In the genomic region with DNA sequence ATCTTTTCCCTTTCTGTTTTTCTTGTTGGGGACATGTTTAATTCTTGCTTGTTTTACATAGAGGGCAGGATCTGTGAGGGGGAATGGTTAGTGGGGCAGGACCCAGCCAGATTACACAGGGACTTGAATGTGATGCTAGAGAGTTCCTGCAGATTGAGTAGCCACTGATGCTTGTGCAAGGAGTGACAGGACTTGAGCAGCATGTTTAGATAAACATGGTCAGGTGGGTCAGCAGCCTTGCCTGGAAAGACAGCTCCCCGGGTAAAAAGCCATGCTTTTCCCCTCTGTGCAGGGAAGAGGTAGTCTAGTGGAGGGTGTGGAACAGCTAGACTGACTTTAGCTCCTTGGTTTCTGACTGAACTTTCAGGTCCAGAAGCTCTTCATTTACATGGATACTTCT, we compare ENCODE assay signal across 35 cellular contexts.
"Had no signal": no experiment of that assay in that cellular context is flagged by ENCODE, and none has a peak within 500 bp of the region (broad histone marks: within the 10 kb centered on the region; RNA-seq: fewer than 3 reads in every experiment).

No MANE protein-coding gene starts in this region.

- H3K4me3 ChIP-seq: adrenal gland, body of pancreas, breast epithelium had no signal

- DNase-seq: activated B cell treated with CpG ODN at 0.5 μM for 24 hours; activated CD4-positive, alpha-beta memory T cell treated with anti-CD3 and anti-CD28 coated beads for 36 hours; activated CD4-positive, alpha-beta T cell treated with anti-CD3 and anti-CD28 coated beads for 4 hours; activated CD4-positive, alpha-beta T cell treated with anti-CD3 and anti-CD28 coated beads, Interleukin-2, amount 10 ng/mL, durations not matched to agents 24 days and 14 days; activated CD4-positive, alpha-beta T cell treated with anti-CD3 and anti-CD28 coated beads, Interleukin-2, amount 50 U/mL, for 1 hour; activated CD4-positive, alpha-beta T cell treated with anti-CD3 and anti-CD28 coated beads, Interleukin-2, amount 50 U/mL, for 4 hours; activated CD4-positive, CD25-positive, alpha-beta regulatory T cell treated with anti-CD3 and anti-CD28 coated beads, Interleukin-2, amount 50 U/mL, for 72 hours; activated CD8-positive, alpha-beta memory T cell treated with anti-CD3 and anti-CD28 coated beads, Interleukin-2, amount 50 U/mL, for 4 hours; activated CD8-positive, alpha-beta T cell treated with anti-CD3 and anti-CD28 coated beads for 36 hours; activated effector memory CD4-positive, alpha-beta T cell treated with anti-CD3 and anti-CD28 coated beads, Interleukin-2, amount 50 U/mL, for 16 hours; activated gamma-delta T cell treated with Interleukin-2 at 50 U/mL for 16 hours; activated naive CD4-positive, alpha-beta T cell; activated naive CD4-positive, alpha-beta T cell treated with anti-CD3 and anti-CD28 coated beads for 36 hours; activated naive CD4-positive, alpha-beta T cell treated with anti-CD3 and anti-CD28 coated beads, Interleukin-2, amount 50 U/mL, for 16 hours; activated naive CD8-positive, alpha-beta T cell treated with anti-CD3 and anti-CD28 coated beads for 36 hours; activated T-cell treated with anti-CD3 and anti-CD28 coated beads for 4 hours; activated T-cell treated with anti-CD3 and anti-CD28 coated beads, Interleukin-2, amount 50 U/mL, for 1 hour; activated T-cell treated with anti-CD3 and anti-CD28 coated beads, Interleukin-2, amount 50 U/mL, for 4 hours; activated T-cell treated with anti-CD3 and anti-CD28 coated beads, Interleukin-2, amount 50 U/mL, for 72 hours; adrenal gland; amniotic stem cell; aorta; body of pancreas; brain microvascular endothelial cell; central memory CD4-positive, alpha-beta T cell; T-helper 1 cell; T-helper 2 cell; T-helper 9 cell had no signal

- ATAC-seq: activated CD8-positive, alpha-beta T cell treated with anti-CD3 and anti-CD28 coated beads for 36 hours; activated naive CD4-positive, alpha-beta T cell treated with anti-CD3 and anti-CD28 coated beads, Interleukin-2, amount 50 U/mL, for 72 hours; activated T-cell treated with anti-CD3 and anti-CD28 coated beads, Interleukin-2, amount 50 U/mL, for 4 hours; activated T-cell treated with anti-CD3 and anti-CD28 coated beads, Interleukin-2, amount 50 U/mL, for 72 hours; activated T-helper 17 cell treated with anti-CD3 and anti-CD28 coated beads, Interleukin-2, amount 50 U/mL, for 72 hours; body of pancreas had no signal

- H3K9me3 Mint-ChIP-seq: activated B cell treated with CpG ODN at 0.5 μM for 24 hours; activated CD4-positive, alpha-beta memory T cell treated with anti-CD3 and anti-CD28 coated beads for 36 hours; activated CD4-positive, alpha-beta T cell treated with anti-CD3 and anti-CD28 coated beads, Interleukin-2, amount 10 ng/mL, durations not matched to agents 24 days and 14 days; activated CD8-positive, alpha-beta T cell treated with anti-CD3 and anti-CD28 coated beads for 36 hours; activated naive CD4-positive, alpha-beta T cell treated with anti-CD3 and anti-CD28 coated beads for 36 hours; activated naive CD4-positive, alpha-beta T cell treated with anti-CD3 and anti-CD28 coated beads, Interleukin-2, amount 50 U/mL, for 72 hours; activated naive CD8-positive, alpha-beta T cell treated with anti-CD3 and anti-CD28 coated beads for 36 hours; activated T-cell treated with anti-CD3 and anti-CD28 coated beads, Interleukin-2, amount 50 U/mL, for 4 hours; activated T-cell treated with anti-CD3 and anti-CD28 coated beads, Interleukin-2, amount 50 U/mL, for 72 hours; activated T-helper 1 cell treated with anti-CD3 and anti-CD28 coated beads, Interleukin-12 subunit alpha, Interleukin-12 subunit beta, Interleukin-2, Interleukin-4 antibody, amounts not matched to agents 30 ng/mL and 10 ng/mL and 1 ng/mL, durations not matched to agents 14 hours and 24 hours and 36 hours; activated T-helper 17 cell treated with anti-CD3 and anti-CD28 coated beads, Interleukin-2, amount 50 U/mL, for 72 hours; T-helper 1 cell treated with Interleukin-12 subunit alpha and Interleukin-12 subunit beta and Interleukin-4 antibody, amounts not matched to agents 30 μg/mL and 1 μg/mL, for 36 hours; T-helper 2 cell treated with Interferon-gamma antibody and Interleukin-4, amounts not matched to agents 5 μg/mL and 100 μg/mL, for 36 hours had no signal

- H3K27ac Mint-ChIP-seq: activated B cell treated with CpG ODN at 0.5 μM for 24 hours; activated CD4-positive, alpha-beta memory T cell treated with anti-CD3 and anti-CD28 coated beads for 36 hours; activated CD4-positive, alpha-beta T cell treated with anti-CD3 and anti-CD28 coated beads, Interleukin-2, amount 10 ng/mL, durations not matched to agents 24 days and 14 days; activated CD8-positive, alpha-beta T cell treated with anti-CD3 and anti-CD28 coated beads for 36 hours; activated naive CD4-positive, alpha-beta T cell treated with anti-CD3 and anti-CD28 coated beads for 36 hours; activated naive CD4-positive, alpha-beta T cell treated with anti-CD3 and anti-CD28 coated beads, Interleukin-2, amount 50 U/mL, for 72 hours; activated naive CD8-positive, alpha-beta T cell treated with anti-CD3 and anti-CD28 coated beads for 36 hours; activated T-cell treated with anti-CD3 and anti-CD28 coated beads, Interleukin-2, amount 50 U/mL, for 72 hours; activated T-helper 1 cell treated with anti-CD3 and anti-CD28 coated beads, Interleukin-12 subunit alpha, Interleukin-12 subunit beta, Interleukin-2, Interleukin-4 antibody, amounts not matched to agents 30 ng/mL and 10 ng/mL and 1 ng/mL, durations not matched to agents 14 hours and 24 hours and 36 hours; activated T-helper 17 cell treated with anti-CD3 and anti-CD28 coated beads, Interleukin-2, amount 50 U/mL, for 72 hours; T-helper 1 cell treated with Interleukin-12 subunit alpha and Interleukin-12 subunit beta and Interleukin-4 antibody, amounts not matched to agents 30 μg/mL and 1 μg/mL, for 36 hours; T-helper 2 cell treated with Interferon-gamma antibody and Interleukin-4, amounts not matched to agents 5 μg/mL and 100 μg/mL, for 36 hours had no signal

- H3K4me3 Mint-ChIP-seq: activated B cell treated with CpG ODN at 0.5 μM for 24 hours; activated CD4-positive, alpha-beta memory T cell treated with anti-CD3 and anti-CD28 coated beads for 36 hours; activated CD4-positive, alpha-beta T cell treated with anti-CD3 and anti-CD28 coated beads, Interleukin-2, amount 10 ng/mL, durations not matched to agents 24 days and 14 days; activated CD8-positive, alpha-beta T cell treated with anti-CD3 and anti-CD28 coated beads for 36 hours; activated naive CD4-positive, alpha-beta T cell treated with anti-CD3 and anti-CD28 coated beads for 36 hours; activated naive CD8-positive, alpha-beta T cell treated with anti-CD3 and anti-CD28 coated beads for 36 hours; activated T-cell treated with anti-CD3 and anti-CD28 coated beads, Interleukin-2, amount 50 U/mL, for 4 hours; activated T-cell treated with anti-CD3 and anti-CD28 coated beads, Interleukin-2, amount 50 U/mL, for 72 hours; activated T-helper 1 cell treated with anti-CD3 and anti-CD28 coated beads, Interleukin-12 subunit alpha, Interleukin-12 subunit beta, Interleukin-2, Interleukin-4 antibody, amounts not matched to agents 30 ng/mL and 10 ng/mL and 1 ng/mL, durations not matched to agents 14 hours and 24 hours and 36 hours; activated T-helper 17 cell treated with anti-CD3 and anti-CD28 coated beads, Interleukin-2, amount 50 U/mL, for 72 hours; T-helper 1 cell treated with Interleukin-12 subunit alpha and Interleukin-12 subunit beta and Interleukin-4 antibody, amounts not matched to agents 30 μg/mL and 1 μg/mL, for 36 hours; T-helper 2 cell treated with Interferon-gamma antibody and Interleukin-4, amounts not matched to agents 5 μg/mL and 100 μg/mL, for 36 hours had no signal

- H3K9me3 ChIP-seq: adrenal gland, body of pancreas, breast epithelium had no signal

- H3K36me3 Mint-ChIP-seq: activated CD4-positive, alpha-beta memory T cell treated with anti-CD3 and anti-CD28 coated beads for 36 hours had no signal

- H3K27ac ChIP-seq: adrenal gland, body of pancreas, brain microvascular endothelial cell, breast epithelium, VCaP had no signal

- H3K36me3 ChIP-seq: adrenal gland, brain microvascular endothelial cell, breast epithelium had no signal

- H3K4me1 ChIP-seq: breast epithelium had no signal

- H3K27me3 Mint-ChIP-seq: activated B cell treated with CpG ODN at 0.5 μM for 24 hours; activated CD4-positive, alpha-beta memory T cell treated with anti-CD3 and anti-CD28 coated beads for 36 hours; activated CD4-positive, alpha-beta T cell treated with anti-CD3 and anti-CD28 coated beads, Interleukin-2, amount 10 ng/mL, durations not matched to agents 24 days and 14 days; activated CD8-positive, alpha-beta T cell treated with anti-CD3 and anti-CD28 coated beads for 36 hours; activated naive CD8-positive, alpha-beta T cell treated with anti-CD3 and anti-CD28 coated beads for 36 hours; activated T-helper 17 cell treated with anti-CD3 and anti-CD28 coated beads, Interleukin-2, amount 50 U/mL, for 72 hours had no signal

- H3K4me1 Mint-ChIP-seq: activated B cell treated with CpG ODN at 0.5 μM for 24 hours; activated T-helper 17 cell treated with anti-CD3 and anti-CD28 coated beads, Interleukin-2, amount 50 U/mL, for 72 hours had no signal

- H3K27me3 ChIP-seq: adrenal gland, body of pancreas, brain microvascular endothelial cell, breast epithelium had no signal
